Comparison of ENCODE assay signal across 8 cellular contexts in genomic region chr15:76147906-76148553, GRCh38.
DNase-seq lines count a peak whose midpoint lies in the region; ATAC-seq and TF ChIP-seq lines count a peak whose summit lies in the region.

No MANE protein-coding gene starts in this region.

- no peak overlapping the region for H3K4me3 ChIP-seq in choroid plexus epithelial cell (ENCODE audit: low read depth, low read length)

- TF ChIP-seq CTCF in choroid plexus epithelial cell (conservative IDR thresholded peaks at IDR 0.05; ENCODE audit: low read depth, low read length) = peak; percentile 98

- ATAC-seq in HG03097 (IDR thresholded peaks at IDR 0.05; ENCODE audit: low FRiP score, unreplicated experiment) = no peak

- DNase-seq in DMS53 (lab: John Stamatoyannopoulos, UW) (peak; percentile 57), DMS53 treated with DMSO at 0.1 percent for 48 hours (lab: John Stamatoyannopoulos, UW; ENCODE audit: unreplicated experiment) (no peak), LoVo (ENCODE audit: low spot score) (peak; percentile 48), choroid plexus epithelial cell (ENCODE audit: low read depth) (peak; percentile 50), lung microvascular endothelial cell (ENCODE audit: low read depth in 2 of 2) (peak; percentile 23 to 46)
- DNase-seq in activated CD4-positive, alpha-beta T cell treated with anti-CD3 and anti-CD28 coated beads for 1 hour = peak; percentile 39
- DNase-seq in stimulated activated CD8-positive, alpha-beta memory T cell treated with anti-CD3 and anti-CD28 coated beads, Interleukin-2, amount 100 ng/mL, for 48 hours (ENCODE audit: low read depth in 2 of 2) = peak; percentile 63 to 64
